Comparison of ENCODE assay signal across 7 cellular contexts in the genomic region with DNA sequence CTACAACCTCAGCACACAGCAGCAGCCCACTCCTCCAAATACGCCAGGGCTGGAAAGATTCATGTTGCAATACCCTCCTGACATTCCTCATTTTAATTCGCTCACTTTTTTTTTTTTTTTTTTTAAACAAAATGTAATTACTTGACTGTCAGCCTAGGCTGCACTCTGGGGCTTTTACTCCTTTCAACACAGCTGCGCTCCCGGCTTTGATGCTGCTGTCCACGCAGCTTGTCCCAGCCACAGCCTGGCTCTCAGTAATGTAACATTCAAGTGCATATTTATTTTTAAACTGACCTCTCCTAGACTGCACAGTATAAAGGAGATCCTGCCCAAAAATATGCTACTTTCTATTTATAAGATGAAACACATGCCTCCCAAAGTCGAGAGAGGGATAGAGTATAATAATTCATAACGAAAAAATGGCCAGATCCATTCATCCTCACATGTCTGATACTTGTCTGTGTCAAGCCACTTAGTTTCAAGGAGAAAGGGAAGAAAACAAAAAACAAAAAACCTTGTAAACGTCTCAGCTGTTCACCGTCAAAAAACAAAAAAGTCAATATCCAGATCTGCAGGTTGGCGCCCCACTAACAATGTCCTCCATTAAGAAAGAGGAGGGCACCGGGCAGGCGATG. TPM values are rescaled to one million over a fixed set of nuclear protein-coding genes. Genes with fewer than 3 reads are reported as not detected.
DNase-seq lines count a peak whose midpoint lies in the region; ATAC-seq lines count a peak whose summit lies in the region.

No MANE protein-coding gene starts in this region.

- H3K36me3 ChIP-seq in adipocyte (ENCODE audit: control insufficient read depth, insufficient read depth, low read length, severe bottlenecking) (peaks cover 28% of the 10 kb centered on the region), subcutaneous abdominal adipose tissue (ENCODE audit: control insufficient read depth in 5 of 5, insufficient read depth in 5 of 5, low read length in 5 of 5) (no peaks in the 10 kb centered on the region)

- H3K27me3 ChIP-seq in adipocyte (replicated peaks; ENCODE audit: control insufficient read depth, insufficient read depth, low read length) (no peaks in the 10 kb centered on the region), subcutaneous abdominal adipose tissue (ENCODE audit: control insufficient read depth in 5 of 5, insufficient read depth in 4 of 5, low read length in 5 of 5) (no peaks in the 10 kb centered on the region)

- H3K9ac ChIP-seq in adipocyte (ENCODE audit: low read length), result peak overlapping the region; percentile 97
- peak overlapping the region in 4 of 5 donors; percentile 32 to 88 (median 81) for H3K9ac ChIP-seq in subcutaneous abdominal adipose tissue (ENCODE audit: low read length in 5 of 5)

- DNase-seq in adipocyte (ENCODE audit: low read depth) (peak; percentile 57), immature natural killer cell (no peak), putamen (ENCODE audit: low spot score) (no peak), NOMO-1 (lab: John Stamatoyannopoulos, UW; ENCODE audit: unreplicated experiment in 2 of 2) (no peak)

- H3K4me3 ChIP-seq in adipocyte (ENCODE audit: low read length) (peak overlapping the region; percentile 86), subcutaneous abdominal adipose tissue (ENCODE audit: low read depth in 1 of 5, low read length in 5 of 5) (peak overlapping the region; percentile 62 to 90 (median 86))

- H3K9me3 Mint-ChIP-seq in IgD-negative memory B cell (no peaks in the 10 kb centered on the region), immature natural killer cell (no peaks in the 10 kb centered on the region)

- H3K4me3 Mint-ChIP-seq in IgD-negative memory B cell (peak overlapping the region; percentile 90 to 96 (median 94)), immature natural killer cell (peak overlapping the region; percentile 87 to 95 (median 94))

- peak overlapping the region; percentile 81 for H3K27ac ChIP-seq in subcutaneous abdominal adipose tissue (ENCODE audit: low read depth, low read length)

- H3K27me3 Mint-ChIP-seq in IgD-negative memory B cell (no peaks in the 10 kb centered on the region), immature natural killer cell (ENCODE audit: low read depth in 3 of 3) (peaks cover 10 to 16% (median 13%) of the 10 kb centered on the region in 3 donors)

- H3K36me3 Mint-ChIP-seq in IgD-negative memory B cell (no peaks in the 10 kb centered on the region), immature natural killer cell (peaks cover 0 to 9% (median 5%) of the 10 kb centered on the region in 3 donors)

- H3K4me1 Mint-ChIP-seq in IgD-negative memory B cell (peaks cover 37 to 61% (median 56%) of the 10 kb centered on the region in 3 donors), immature natural killer cell (peaks cover 56 to 77% of the 10 kb centered on the region in 2 donors)

- H3K9me3 ChIP-seq in adipocyte (ENCODE audit: control insufficient read depth, low read length) (no peaks in the 10 kb centered on the region), subcutaneous abdominal adipose tissue (ENCODE audit: control insufficient read depth in 5 of 5, low read length in 5 of 5) (no peaks in the 10 kb centered on the region)

- no peak for ATAC-seq in HG03520 (IDR thresholded peaks at IDR 0.05; ENCODE audit: unreplicated experiment)

- H3K27ac Mint-ChIP-seq in IgD-negative memory B cell (peak overlapping the region; percentile 69 to 90 (median 87)), immature natural killer cell (peak overlapping the region; percentile 73 to 93 (median 90))

- H3K4me1 ChIP-seq in adipocyte (ENCODE audit: control insufficient read depth, insufficient read depth, low read length) (peaks cover 28% of the 10 kb centered on the region), subcutaneous abdominal adipose tissue (ENCODE audit: control insufficient read depth in 5 of 5, insufficient read depth in 5 of 5, low read length in 5 of 5) (peaks cover 3 to 54% (median 38%) of the 10 kb centered on the region in 5 donors)

RNA-seq across cellular contexts. Expression of a gene that starts 0.9 kb away (rescaled TPM):
- polyA plus RNA-seq in IgD-negative memory B cell, result 68.3 TPM
- 100 to 1,000 TPM in 1 of 3 donors, 10 to 100 TPM in 2; 80.7 to 170 (median 81.3) TPM for polyA plus RNA-seq in immature natural killer cell
